Comparison of ENCODE assay signal across 8 cellular contexts in the genomic region with DNA sequence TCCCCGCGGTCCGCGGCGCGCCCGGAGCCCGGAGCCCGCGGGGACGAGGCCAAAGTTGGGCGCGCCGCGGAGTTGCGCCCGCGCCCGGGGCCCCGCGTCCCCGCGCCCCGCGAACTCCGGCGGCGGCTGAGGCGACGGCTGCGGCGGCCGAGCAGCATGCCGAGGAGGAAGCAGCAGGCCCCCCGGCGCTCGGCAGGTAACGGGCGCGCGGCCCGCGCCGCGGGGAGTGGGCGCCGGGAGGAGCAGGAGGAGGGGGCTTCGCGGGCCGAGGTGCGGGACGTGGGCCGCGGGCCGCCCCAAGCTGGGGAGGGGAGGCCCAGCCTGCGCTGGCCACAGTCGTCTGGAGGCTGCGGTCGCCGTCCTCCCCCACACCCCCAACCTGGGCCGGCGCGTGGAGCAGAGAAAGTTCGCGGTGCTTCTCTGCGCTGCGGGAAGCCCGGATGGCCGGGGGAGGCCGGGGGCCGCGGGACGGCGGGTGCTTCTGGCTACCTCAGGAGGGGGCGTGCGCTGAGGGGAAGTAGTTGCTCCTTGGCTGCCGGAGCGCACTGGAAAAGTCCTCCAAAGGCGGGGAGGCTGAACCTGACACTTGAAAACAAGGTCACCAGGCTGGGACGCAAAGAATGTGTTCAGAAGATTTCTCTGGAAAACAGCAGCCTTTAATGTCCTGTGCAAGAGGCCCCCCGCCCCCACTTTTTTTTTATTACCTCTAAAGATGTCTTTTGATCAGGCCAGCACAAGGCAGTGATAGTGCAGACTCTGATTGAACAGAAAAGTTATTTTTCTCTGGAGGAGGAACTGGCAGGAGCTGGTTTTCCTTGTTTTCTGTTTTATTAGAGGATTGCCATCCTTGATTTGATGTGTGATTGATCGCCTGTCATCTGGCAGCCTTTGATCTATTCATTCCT. TPM values are rescaled to one million over a fixed set of nuclear protein-coding genes. Genes with fewer than 3 reads are reported as not detected.
A peak's percentile ranks its signal among the peaks of the same experiment; 100 is the strongest.
DNase-seq lines count a peak whose midpoint lies in the region; ATAC-seq and TF ChIP-seq lines count a peak whose summit lies in the region.

No MANE protein-coding gene starts in this region.

- H3K4me3 ChIP-seq in SJCRH30, result peak overlapping the region; percentile 74

- ATAC-seq in left lobe of liver, result peak; percentile 1

- peak; percentile 43 for DNase-seq in AG08396 (ENCODE audit: low spot score)
- peak; percentile 54 for DNase-seq in GM13977 (ENCODE audit: low spot score)
- peak; percentile 19 to 35 for DNase-seq in SJCRH30
- peak in 9 of 61 donors; percentile 19 to 74 (median 40) for DNase-seq in caudate nucleus (lab: John Stamatoyannopoulos, UW)
- peak; percentile 52 for DNase-seq in left lobe of liver (ENCODE audit: low spot score)
- DNase-seq in stimulated activated naive CD4-positive, alpha-beta T cell treated with Interleukin-2 at 50 U/mL for 16 hours (lab: John Stamatoyannopoulos, UW), result peak; percentile 18
- no peak for DNase-seq in OCI-M2 (lab: John Stamatoyannopoulos, UW; ENCODE audit: unreplicated experiment)
- no peak for DNase-seq in DMS114 treated with DMSO at 0.1 percent for 48 hours (lab: John Stamatoyannopoulos, UW; ENCODE audit: unreplicated experiment)

- no peaks in the 10 kb centered on the region for H3K4me1 ChIP-seq in SJCRH30

- no peaks in the 10 kb centered on the region for H3K27me3 ChIP-seq in SJCRH30

- H3K36me3 ChIP-seq in SJCRH30, result no peaks in the 10 kb centered on the region

- in situ Hi-C loops in GM13977 (cut with MboI; ENCODE audit: low pct_unique_long_range_greater_than_20kb, low sequenced_read_pairs, unreplicated experiment), result no loop called here

- no peaks in the 10 kb centered on the region for H3K9me3 ChIP-seq in SJCRH30 (replicated peaks)

- H3K27ac ChIP-seq in SJCRH30 (no peak overlapping the region), caudate nucleus (ENCODE audit: low read depth, low read length) (peak overlapping the region; percentile 58)

- TF ChIP-seq CTCF in GM13977 (IDR thresholded peaks at IDR 0.05; ENCODE audit: extremely low read depth, insufficient read depth, missing control alignments), result no peak

RNA-seq across cellular contexts. Expression of gene TSHZ1, which starts 1.4 kb away (rescaled TPM):
- total RNA-seq in SJCRH30 (2014; rRNA removed; shearing (Covaris generic)), result 5.5 and 5.7 TPM in 2 replicates
- total RNA-seq in left lobe of liver, result 12.1 TPM

RNA-seq across cellular contexts. Expression of gene PTGR3, which starts 3.0 kb away (rescaled TPM):
- 8.7 and 12.2 TPM in 2 replicates for total RNA-seq in SJCRH30 (2014; rRNA removed; shearing (Covaris generic))
- total RNA-seq in left lobe of liver, result 25.4 TPM

Comparison
In these comparisons a context has a peak if more than half of its experiments do, and no peak if none do; other contexts are left out.
1. DNase-seq: peak in AG08396 (single experiment), GM13977 (single experiment), SJCRH30 (2 of 2), left lobe of liver (single experiment) and stimulated activated naive CD4-positive, alpha-beta T cell treated with Interleukin-2 at 50 U/mL for 16 hours (single experiment); none in OCI-M2 (single experiment) and DMS114 treated with DMSO at 0.1 percent for 48 hours (single experiment).